Comparison of ENCODE assay signal across 1 cellular context in genomic region chr4:56240554-56241190, GRCh38.
TF ChIP-seq lines count a peak whose summit lies in the region.

No MANE protein-coding gene starts in this region.

TF ChIP-seq in HepG2, 621 proteins besides CTCF, POLR2A, EP300 and RAD21 (continued from another document):
- TF ChIP-seq, protein P1, sequence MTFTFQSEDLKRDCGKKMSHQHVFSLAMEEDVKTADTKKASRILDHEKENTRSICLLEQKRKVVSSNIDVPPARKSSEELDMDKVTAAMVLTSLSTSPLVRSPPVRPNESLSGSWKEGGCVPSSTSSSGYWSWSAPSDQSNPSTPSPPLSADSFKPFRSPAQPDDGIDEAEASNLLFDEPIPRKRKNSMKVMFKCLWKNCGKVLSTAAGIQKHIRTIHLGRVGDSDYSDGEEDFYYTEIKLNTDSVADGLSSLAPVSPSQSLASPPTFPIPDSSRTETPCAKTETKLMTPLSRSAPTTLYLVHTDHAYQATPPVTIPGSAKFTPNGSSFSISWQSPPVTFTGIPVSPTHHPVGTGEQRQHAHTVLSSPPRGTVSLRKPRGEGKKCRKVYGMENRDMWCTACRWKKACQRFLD (CRISPR knock-in tag; IDR thresholded peaks at IDR 0.05; ENCODE audit: borderline replicate concordance) = no peak
- TF ChIP-seq GPN1 (CRISPR knock-in tag; IDR thresholded peaks at IDR 0.05; ENCODE audit: borderline replicate concordance) (no peak), EZH2 (conservative IDR thresholded peaks at IDR 0.05; ENCODE audit: low read depth, low read length) (no peak), MIXL1 (CRISPR knock-in tag; IDR thresholded peaks at IDR 0.05) (peak; percentile 37; the same call in 1 of the 2 replicates), SP140L (CRISPR knock-in tag; IDR thresholded peaks at IDR 0.05; ENCODE audit: borderline replicate concordance) (no peak), NFE2L2 (IDR thresholded peaks at IDR 0.05; ENCODE audit: low read length) (no peak), ZBTB1 (CRISPR knock-in tag; IDR thresholded peaks at IDR 0.05; ENCODE audit: borderline replicate concordance) (no peak), SRSF1 (optimal IDR thresholded peaks at IDR 0.05; ENCODE audit: low read depth, low read length) (no peak), MIER3 (CRISPR knock-in tag; IDR thresholded peaks at IDR 0.05; ENCODE audit: borderline replicate concordance) (0 out of 2 replicates have a peak, but pooled peaks have one; percentile 26), GTF3A (CRISPR knock-in tag; conservative IDR thresholded peaks at IDR 0.05) (no peak), SIX4 (CRISPR knock-in tag; IDR thresholded peaks at IDR 0.05) (no peak), ZNF232 (CRISPR knock-in tag; IDR thresholded peaks at IDR 0.05; ENCODE audit: borderline replicate concordance) (no peak), ZNF460 (CRISPR knock-in tag; IDR thresholded peaks at IDR 0.05; ENCODE audit: borderline replicate concordance) (no peak), RNF2 (conservative IDR thresholded peaks at IDR 0.05; ENCODE audit: low read depth) (no peak), ZNF180 (CRISPR knock-in tag; IDR thresholded peaks at IDR 0.05; ENCODE audit: borderline replicate concordance, low read depth) (no peak), PAWR (CRISPR knock-in tag; IDR thresholded peaks at IDR 0.05; ENCODE audit: borderline replicate concordance) (no peak), MEIS2 (CRISPR knock-in tag; IDR thresholded peaks at IDR 0.05) (peak; percentile 100), MEIS1 (CRISPR knock-in tag; IDR thresholded peaks at IDR 0.05; ENCODE audit: borderline replicate concordance) (peak; percentile 98), PBX2 (CRISPR knock-in tag; IDR thresholded peaks at IDR 0.05) (peak; percentile 77), TCF7L2 (IDR thresholded peaks at IDR 0.05; ENCODE audit: low read depth, low read length) (no peak), HHEX (CRISPR knock-in tag; IDR thresholded peaks at IDR 0.05) (no peak), CAMTA2 (CRISPR knock-in tag; IDR thresholded peaks at IDR 0.05; ENCODE audit: borderline replicate concordance) (no peak), NPAS2 (CRISPR knock-in tag; IDR thresholded peaks at IDR 0.05; ENCODE audit: borderline replicate concordance) (no peak), HOXA9 (CRISPR knock-in tag; IDR thresholded peaks at IDR 0.05; ENCODE audit: borderline replicate concordance) (no peak), CENPX (CRISPR knock-in tag; IDR thresholded peaks at IDR 0.05) (no peak), ZNF530 (CRISPR knock-in tag; IDR thresholded peaks at IDR 0.05; ENCODE audit: low read depth) (no peak), SOX13 (IDR thresholded peaks at IDR 0.05) (no peak), SOX13 (CRISPR knock-in tag; conservative IDR thresholded peaks at IDR 0.05 in 1 of 2, IDR thresholded peaks at IDR 0.05 in 1 of 2) (0 out of 4 replicates have a peak, but pooled peaks of 1 of the 2 experiments have one; percentile 19)
- TF ChIP-seq, protein P2, sequence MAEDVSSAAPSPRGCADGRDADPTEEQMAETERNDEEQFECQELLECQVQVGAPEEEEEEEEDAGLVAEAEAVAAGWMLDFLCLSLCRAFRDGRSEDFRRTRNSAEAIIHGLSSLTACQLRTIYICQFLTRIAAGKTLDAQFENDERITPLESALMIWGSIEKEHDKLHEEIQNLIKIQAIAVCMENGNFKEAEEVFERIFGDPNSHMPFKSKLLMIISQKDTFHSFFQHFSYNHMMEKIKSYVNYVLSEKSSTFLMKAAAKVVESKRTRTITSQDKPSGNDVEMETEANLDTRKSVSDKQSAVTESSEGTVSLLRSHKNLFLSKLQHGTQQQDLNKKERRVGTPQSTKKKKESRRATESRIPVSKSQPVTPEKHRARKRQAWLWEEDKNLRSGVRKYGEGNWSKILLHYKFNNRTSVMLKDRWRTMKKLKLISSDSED (CRISPR knock-in tag; IDR thresholded peaks at IDR 0.05) = no peak
- TF ChIP-seq, protein P3, sequence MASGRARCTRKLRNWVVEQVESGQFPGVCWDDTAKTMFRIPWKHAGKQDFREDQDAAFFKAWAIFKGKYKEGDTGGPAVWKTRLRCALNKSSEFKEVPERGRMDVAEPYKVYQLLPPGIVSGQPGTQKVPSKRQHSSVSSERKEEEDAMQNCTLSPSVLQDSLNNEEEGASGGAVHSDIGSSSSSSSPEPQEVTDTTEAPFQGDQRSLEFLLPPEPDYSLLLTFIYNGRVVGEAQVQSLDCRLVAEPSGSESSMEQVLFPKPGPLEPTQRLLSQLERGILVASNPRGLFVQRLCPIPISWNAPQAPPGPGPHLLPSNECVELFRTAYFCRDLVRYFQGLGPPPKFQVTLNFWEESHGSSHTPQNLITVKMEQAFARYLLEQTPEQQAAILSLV (CRISPR knock-in tag; IDR thresholded peaks at IDR 0.05; ENCODE audit: borderline replicate concordance) = no peak
- TF ChIP-seq, protein P4, sequence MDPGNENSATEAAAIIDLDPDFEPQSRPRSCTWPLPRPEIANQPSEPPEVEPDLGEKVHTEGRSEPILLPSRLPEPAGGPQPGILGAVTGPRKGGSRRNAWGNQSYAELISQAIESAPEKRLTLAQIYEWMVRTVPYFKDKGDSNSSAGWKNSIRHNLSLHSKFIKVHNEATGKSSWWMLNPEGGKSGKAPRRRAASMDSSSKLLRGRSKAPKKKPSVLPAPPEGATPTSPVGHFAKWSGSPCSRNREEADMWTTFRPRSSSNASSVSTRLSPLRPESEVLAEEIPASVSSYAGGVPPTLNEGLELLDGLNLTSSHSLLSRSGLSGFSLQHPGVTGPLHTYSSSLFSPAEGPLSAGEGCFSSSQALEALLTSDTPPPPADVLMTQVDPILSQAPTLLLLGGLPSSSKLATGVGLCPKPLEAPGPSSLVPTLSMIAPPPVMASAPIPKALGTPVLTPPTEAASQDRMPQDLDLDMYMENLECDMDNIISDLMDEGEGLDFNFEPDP (CRISPR knock-in tag; conservative IDR thresholded peaks at IDR 0.05) = no peak
